Comparison of ENCODE assay signal across 8 cellular contexts in the genomic region with DNA sequence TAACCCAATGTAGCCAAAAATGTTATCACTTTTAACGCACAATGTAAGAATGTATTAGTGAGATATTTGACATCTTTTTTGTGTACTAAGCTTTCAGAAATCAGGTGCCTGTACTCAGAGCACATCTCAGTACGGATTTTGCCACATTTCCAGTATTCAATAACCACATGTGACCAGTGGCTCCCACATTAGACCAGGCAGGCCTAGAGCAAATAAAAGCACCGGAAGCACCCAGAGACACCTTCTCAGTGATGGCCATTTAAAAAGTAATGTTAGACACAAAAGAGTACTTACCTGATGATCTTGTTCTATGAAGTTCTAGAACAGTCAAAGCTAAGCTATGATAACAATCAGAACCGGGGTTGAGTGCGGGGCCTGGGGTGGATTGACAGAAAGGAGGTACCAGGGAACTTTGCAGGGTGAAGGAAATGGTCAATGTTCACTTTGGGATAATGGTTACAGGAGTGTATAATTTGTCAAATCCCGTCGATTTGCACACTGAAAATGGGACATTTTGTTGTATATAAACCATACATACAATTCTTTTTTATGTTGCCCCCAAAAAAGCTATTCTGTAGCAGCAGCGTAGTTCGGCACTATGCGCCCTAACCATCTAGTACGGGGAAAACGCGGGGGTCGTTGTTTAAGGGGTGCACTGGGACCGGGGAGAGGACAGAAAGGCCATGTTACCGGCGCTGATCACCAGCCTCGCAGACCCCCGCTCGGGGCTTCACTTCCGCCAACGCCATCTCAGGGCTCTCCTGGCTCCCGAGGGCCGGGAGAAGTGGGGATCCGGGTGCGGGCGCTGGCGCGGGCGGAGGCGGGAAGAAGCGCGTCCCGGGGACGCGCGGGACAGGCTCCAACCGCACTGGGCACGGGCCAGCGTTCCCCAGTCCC. TPM values are rescaled to one million over a fixed set of nuclear protein-coding genes. Genes with fewer than 3 reads are reported as not detected.
A peak's percentile ranks its signal among the peaks of the same experiment; 100 is the strongest.
DNase-seq lines count a peak whose midpoint lies in the region; ATAC-seq, FAIRE-seq and TF ChIP-seq lines count a peak whose summit lies in the region.

No MANE protein-coding gene starts in this region.

- H3K27me3 Mint-ChIP-seq in nephron (ENCODE audit: low read depth), result no peaks in the 10 kb centered on the region

- H3K9me3 Mint-ChIP-seq in nephron, result no peaks in the 10 kb centered on the region

- H3K27me3 ChIP-seq in PC-9 (ENCODE audit: insufficient read depth, low read depth), result no peaks in the 10 kb centered on the region
- no peaks in the 10 kb centered on the region for H3K27me3 ChIP-seq in endothelial cell of umbilical vein (ENCODE audit: control insufficient read depth in 2 of 2, insufficient read depth in 2 of 2, low read length in 2 of 2)

- TF ChIP-seq CTCF in PC-9 (conservative IDR thresholded peaks at IDR 0.05) (no peak), endothelial cell of umbilical vein (IDR thresholded peaks at IDR 0.05; ENCODE audit: extremely low read depth in 1 of 2, insufficient read depth in 1 of 2, low read depth in 1 of 2, low read length in 2 of 2) (no peak), nephron (IDR thresholded peaks at IDR 0.05; ENCODE audit: unreplicated experiment in 3 of 3) (no peak)

- H3K27ac Mint-ChIP-seq in nephron, result peak overlapping the region; percentile 97 to 99 (median 98)

- H3K9me2 ChIP-seq in PC-9 (ENCODE audit: insufficient read depth), result no peaks in the 10 kb centered on the region

- H3K27ac ChIP-seq in PC-9, result no peak overlapping the region
- peak overlapping the region; percentile 45 for H3K27ac ChIP-seq in endothelial cell of umbilical vein (ENCODE audit: insufficient read depth, low read depth, low read length)

- no peaks in the 10 kb centered on the region for H3F3A ChIP-seq in PC-9 (ENCODE audit: insufficient read depth, low read depth)

- H3K9me3 ChIP-seq in PC-9 (ENCODE audit: insufficient read depth, low read depth) (no peaks in the 10 kb centered on the region), endothelial cell of umbilical vein (replicated peaks; ENCODE audit: control insufficient read depth, insufficient read depth, low read length) (no peaks in the 10 kb centered on the region)

- no peaks in the 10 kb centered on the region for H3K36me3 ChIP-seq in PC-9 (ENCODE audit: low read depth)
- H3K36me3 ChIP-seq in endothelial cell of umbilical vein (ENCODE audit: control insufficient read depth in 2 of 2, extremely low read depth in 1 of 2, insufficient read depth in 2 of 2, low read length in 2 of 2), result no peaks in the 10 kb centered on the region

- CTCF ChIA-PET in PC-9 (lab: Charles Lee) (no interaction called here), endothelial cell of umbilical vein (lab: Charles Lee) (no interaction called here)

- H3K4me3 ChIP-seq in PC-9, result peak overlapping the region; percentile 78
- H3K4me3 ChIP-seq in endothelial cell of umbilical vein (replicated peaks in 1 of 3; ENCODE audit: insufficient read depth in 1 of 3, low read depth in 1 of 3, low read length in 3 of 3), result peak overlapping the region; percentile 61 to 94 (median 76)

- no peaks in the 10 kb centered on the region for H3K9me1 ChIP-seq in endothelial cell of umbilical vein (replicated peaks; ENCODE audit: control insufficient read depth, extremely low read depth, insufficient read depth, low read length)

- H3K4me1 Mint-ChIP-seq in nephron, result peaks cover 22% of the 10 kb centered on the region

- peaks cover 25% of the 10 kb centered on the region for H3K36me3 Mint-ChIP-seq in nephron (ENCODE audit: low read depth)

- dilution Hi-C loops in endothelial cell of umbilical vein (cut with MboI; ENCODE audit: extremely low pct_ligation_motif_present, low sequenced_read_pairs), result no loop called here

- POLR2A ChIA-PET in PC-9 (lab: Charles Lee; ENCODE audit: unreplicated experiment), result interaction anchor here (0.5 kb wide), 1 partner anchor 9 kb away, joined by 3 read pairs; no protein-coding TSS in a partner anchor
- POLR2A ChIA-PET in endothelial cell of umbilical vein (lab: Charles Lee), result no interaction called here

- intact Hi-C loops in PC-9 (cut with micrococcal nuclease; ENCODE audit: unreplicated experiment), result no loop called here
- intact Hi-C loops in endothelial cell of umbilical vein (cut with micrococcal nuclease), result no loop called here
- intact Hi-C loops in posterior vena cava (cut with DNase I), result loop anchor here in 1 of 2 donors (10.0 kb wide), 1 partner anchor 63 kb away; no protein-coding TSS in a partner anchor

- H3K4me2 ChIP-seq in PC-9, result peak overlapping the region; percentile 74
- peak overlapping the region; percentile 93 for H3K4me2 ChIP-seq in endothelial cell of umbilical vein (ENCODE audit: insufficient read depth, low read length)

- H3K4me1 ChIP-seq in PC-9 (replicated peaks; ENCODE audit: insufficient read depth) (no peaks in the 10 kb centered on the region), endothelial cell of umbilical vein (ENCODE audit: control insufficient read depth, extremely low read depth, insufficient read depth, low read length) (peaks cover 2% of the 10 kb centered on the region)

- H3K4me3 Mint-ChIP-seq in nephron, result peak overlapping the region; percentile 92 to 98 (median 96)

- H3K9ac ChIP-seq in endothelial cell of umbilical vein (replicated peaks; ENCODE audit: extremely low read depth, insufficient read depth, low read length), result peak overlapping the region; percentile 75

- no peaks in the 10 kb centered on the region for H4K20me1 ChIP-seq in PC-9 (ENCODE audit: insufficient read depth)
- no peaks in the 10 kb centered on the region for H4K20me1 ChIP-seq in endothelial cell of umbilical vein (replicated peaks; ENCODE audit: control insufficient read depth, extremely low read depth, insufficient read depth, low read length)

- FAIRE-seq in endothelial cell of umbilical vein (lab: Jason Lieb, UNC), result peak; percentile 61

- BruUV-seq in PC-9 (replicated peaks; lab: Mats Ljungman, UMichigan), result no TSS peak
- BruUV-seq in endothelial cell of umbilical vein (replicated peaks; lab: Mats Ljungman, UMichigan), result TSS peak; percentile 26

- no peaks in the 10 kb centered on the region for H3K79me2 ChIP-seq in PC-9 (ENCODE audit: low read depth)
- H3K79me2 ChIP-seq in endothelial cell of umbilical vein (ENCODE audit: control insufficient read depth, insufficient read depth, low read length), result peaks cover 7% of the 10 kb centered on the region

- DNase-seq in DMS153 treated with DMSO at 0.1 percent for 48 hours (lab: John Stamatoyannopoulos, UW; ENCODE audit: unreplicated experiment) (peak; percentile 0), DMS153 (lab: John Stamatoyannopoulos, UW) (no peak), PC-9 (no peak), endothelial cell of umbilical vein (ENCODE audit: low read depth, low spot score) (peak; percentile 10), RPMI8226 (no peak), posterior vena cava (ENCODE audit: low spot score) (no peak)

- peak; percentile 5 for ATAC-seq in GM21786 (IDR thresholded peaks at IDR 0.05; ENCODE audit: unreplicated experiment)

- no peak for TF ChIP-seq POLR2A in endothelial cell of umbilical vein (IDR thresholded peaks at IDR 0.05; ENCODE audit: low read depth, low read length)

- peak overlapping the region; percentile 88 for H2AFZ ChIP-seq in PC-9
- H2AFZ ChIP-seq in endothelial cell of umbilical vein (ENCODE audit: low read depth, low read length), result peak overlapping the region; percentile 78

TF ChIP-seq in endothelial cell of umbilical vein, 7 proteins besides CTCF, POLR2A, EP300 and RAD21:
- TF ChIP-seq GATA2 (IDR thresholded peaks at IDR 0.05; ENCODE audit: insufficient read depth, insufficient read length, low read depth, low read length), result no peak
- no peak for TF ChIP-seq POLR2AphosphoS5 (IDR thresholded peaks at IDR 0.05; ENCODE audit: insufficient read depth, low read depth, low read length)
- TF ChIP-seq, protein P1, sequence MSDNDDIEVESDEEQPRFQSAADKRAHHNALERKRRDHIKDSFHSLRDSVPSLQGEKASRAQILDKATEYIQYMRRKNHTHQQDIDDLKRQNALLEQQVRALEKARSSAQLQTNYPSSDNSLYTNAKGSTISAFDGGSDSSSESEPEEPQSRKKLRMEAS (IDR thresholded peaks at IDR 0.05; ENCODE audit: insufficient read depth, insufficient read length), result no peak
- no peak for TF ChIP-seq EZH2 (IDR thresholded peaks at IDR 0.05; ENCODE audit: borderline replicate concordance, low read depth, low read length, severe bottlenecking)
- TF ChIP-seq MYC (IDR thresholded peaks at IDR 0.05; ENCODE audit: low read depth, low read length), result no peak
- TF ChIP-seq JUN (IDR thresholded peaks at IDR 0.05; ENCODE audit: borderline replicate concordance, insufficient read depth, insufficient read length, low read depth), result no peak
- TF ChIP-seq FOS (IDR thresholded peaks at IDR 0.05; ENCODE audit: borderline replicate concordance, insufficient read depth, low read length), result no peak

RNA-seq across cellular contexts. Expression of gene CTPS2, which starts 1.0 kb away (rescaled TPM):
- total RNA-seq in PC-9 (2021) (14.0 and 15.8 TPM in 2 replicates), endothelial cell of umbilical vein (15.1 and 15.7 TPM in 2 replicates), posterior vena cava (10 to 100 TPM in 1 of 2 donors, 1 to 10 TPM in 1; 8.5 to 10.9 TPM)
- polyA plus RNA-seq in endothelial cell of umbilical vein, result 6.4 and 7.4 TPM in 2 replicates
- polyA plus RNA-seq in endothelial cell of umbilical vein (2011; cell fraction: cytosol; rRNA removed), result 5.6 and 6.2 TPM in 2 replicates
- 18.8 and 20.4 TPM in 2 replicates for polyA plus RNA-seq in endothelial cell of umbilical vein (2011; cell fraction: nucleus; rRNA removed)
- polyA plus RNA-seq in endothelial cell of umbilical vein (2012), result 13.9 and 14.1 TPM in 2 replicates
- polyA minus RNA-seq in endothelial cell of umbilical vein, result 13.9 and 17.2 TPM in 2 replicates
- 15.4 TPM for polyA minus RNA-seq in endothelial cell of umbilical vein (2011; cell fraction: cytosol; rRNA and poly(A)+ RNA removed)
- polyA minus RNA-seq in endothelial cell of umbilical vein (2011; cell fraction: nucleus; rRNA and poly(A)+ RNA removed), result 21.4 and 21.9 TPM in 2 replicates

RNA-seq across cellular contexts. Expression of gene SYAP1, which starts 7.9 kb away (rescaled TPM):
- total RNA-seq in PC-9 (2021) (29.0 and 41.2 TPM in 2 replicates), endothelial cell of umbilical vein (21.9 and 22.2 TPM in 2 replicates), posterior vena cava (10 to 100 TPM; 30.9 to 31.3 TPM)
- polyA plus RNA-seq in endothelial cell of umbilical vein, result 2.6 and 3.4 TPM in 2 replicates
- 5.4 and 6.6 TPM in 2 replicates for polyA plus RNA-seq in endothelial cell of umbilical vein (2011; cell fraction: cytosol; rRNA removed)
- 3.5 and 4.2 TPM in 2 replicates for polyA plus RNA-seq in endothelial cell of umbilical vein (2011; cell fraction: nucleus; rRNA removed)
- polyA plus RNA-seq in endothelial cell of umbilical vein (2012), result 14.5 and 16.0 TPM in 2 replicates
- 5.4 and 6.7 TPM in 2 replicates for polyA minus RNA-seq in endothelial cell of umbilical vein
- 13.3 TPM for polyA minus RNA-seq in endothelial cell of umbilical vein (2011; cell fraction: cytosol; rRNA and poly(A)+ RNA removed)
- polyA minus RNA-seq in endothelial cell of umbilical vein (2011; cell fraction: nucleus; rRNA and poly(A)+ RNA removed), result 3.7 and 5.4 TPM in 2 replicates

Comparison
In these comparisons a context has a peak if more than half of its experiments do, and no peak if none do; other contexts are left out.
1. DNase-seq: peak in DMS153 treated with DMSO at 0.1 percent for 48 hours (single experiment) and endothelial cell of umbilical vein (single experiment); none in DMS153 (single experiment), PC-9 (0 of 2), RPMI8226 (single experiment) and posterior vena cava (single experiment).